ENCODE assay signal across 8 cellular contexts in genomic region chr16:50152386-50152806, GRCh38.
DNase-seq lines count a peak whose midpoint lies in the region; TF ChIP-seq lines count a peak whose summit lies in the region.

No MANE protein-coding gene starts in this region.

- no peak overlapping the region for H3K27ac Mint-ChIP-seq in nephron progenitor cell

- peak overlapping the region; percentile 80 to 87 for H3K9ac ChIP-seq in stomach smooth muscle (ENCODE audit: low read length in 2 of 2)

- peaks cover 5% of the 10 kb centered on the region for H3K36me3 Mint-ChIP-seq in nephron progenitor cell (ENCODE audit: low read depth)

- peaks cover 19% of the 10 kb centered on the region for H3K4me1 ChIP-seq in stomach smooth muscle (ENCODE audit: control insufficient read depth, insufficient read depth, low read length)

- H3K27ac ChIP-seq in epithelial cell of prostate (peak overlapping the region; percentile 81), stomach smooth muscle (ENCODE audit: low read length) (peak overlapping the region; percentile 85)

- TF ChIP-seq POLR2A in NB4 (IDR thresholded peaks at IDR 0.05; ENCODE audit: extremely low read depth, insufficient read length) = no peak

- H3K4me1 Mint-ChIP-seq in nephron progenitor cell = peaks cover 41% of the 10 kb centered on the region

- H3K36me3 ChIP-seq in stomach smooth muscle (ENCODE audit: control insufficient read depth in 2 of 2, insufficient read depth in 2 of 2, low read length in 2 of 2) = no peaks in the 10 kb centered on the region

- peaks cover 14% of the 10 kb centered on the region for H3K27me3 Mint-ChIP-seq in nephron progenitor cell (ENCODE audit: low read depth, poor library complexity)

- H3K4me3 ChIP-seq in HFF-Myc (replicated peaks; ENCODE audit: low read depth, low read length) (peak overlapping the region; percentile 61), NB4 (ENCODE audit: low read depth, low read length) (peak overlapping the region; percentile 76), stomach smooth muscle (ENCODE audit: low read length in 2 of 2) (peak overlapping the region; percentile 81 to 84)

- DNase-seq in GM13976 (ENCODE audit: low spot score) (peak; percentile 83), HFF-Myc (ENCODE audit: extremely low read depth, low read depth) (no peak), NB4 (ENCODE audit: low read depth) (peak; percentile 75), epithelial cell of prostate (ENCODE audit: low read depth, low spot score) (no peak), nephron progenitor cell (no peak), NCI-H146 treated with DMSO at 0.1 percent for 48 hours (lab: John Stamatoyannopoulos, UW; ENCODE audit: unreplicated experiment) (no peak)
- peak; percentile 57 for DNase-seq in activated CD8-positive, alpha-beta memory T cell treated with anti-CD3 and anti-CD28 coated beads, Interleukin-2, amount 50 U/mL, for 24 hours (ENCODE audit: extremely low read depth)

- no peaks in the 10 kb centered on the region for H3K9me3 ChIP-seq in stomach smooth muscle (ENCODE audit: control insufficient read depth in 2 of 2, low read length in 2 of 2)

- H3K27me3 ChIP-seq in stomach smooth muscle (ENCODE audit: control insufficient read depth in 1 of 2, insufficient read depth in 2 of 2, low read length in 2 of 2) = no peaks in the 10 kb centered on the region

- H3K4me3 Mint-ChIP-seq in nephron progenitor cell = peak overlapping the region; percentile 90

- in situ Hi-C loops in GM13976 (cut with MboI; ENCODE audit: low sequenced_read_pairs, unreplicated experiment) = no loop called here

- no peaks in the 10 kb centered on the region for H3K9me3 Mint-ChIP-seq in nephron progenitor cell

- TF ChIP-seq CTCF in GM13976 (IDR thresholded peaks at IDR 0.05; ENCODE audit: borderline replicate concordance, control extremely low read depth, extremely low read depth, insufficient read depth, missing control alignments) (no peak), HFF-Myc (IDR thresholded peaks at IDR 0.05; ENCODE audit: low read depth, low read length, missing control alignments) (no peak), NB4 (IDR thresholded peaks at IDR 0.05; ENCODE audit: low read depth, low read length) (no peak), nephron progenitor cell (IDR thresholded peaks at IDR 0.05) (no peak)

Comparison
In these comparisons a context has a peak if more than half of its experiments do, and no peak if none do; other contexts are left out.
1. DNase-seq: peak in GM13976 (single experiment), NB4 (single experiment) and activated CD8-positive, alpha-beta memory T cell treated with anti-CD3 and anti-CD28 coated beads, Interleukin-2, amount 50 U/mL, for 24 hours (single experiment); none in HFF-Myc (single experiment), epithelial cell of prostate (single experiment), nephron progenitor cell (single experiment) and NCI-H146 treated with DMSO at 0.1 percent for 48 hours (single experiment).
2. Peak in every context shown above with its lines, with median percentiles within 50 percentile points of each other: H3K4me3 ChIP-seq.